In genomic region chr5:131289738-131290137, GRCh38 we compare ENCODE assay signal across 11 cellular contexts. TPM values are rescaled to one million over a fixed set of nuclear protein-coding genes. Genes with fewer than 3 reads are reported as not detected.
A peak's percentile ranks its signal among the peaks of the same experiment; 100 is the strongest.
DNase-seq lines count a peak whose midpoint lies in the region; ATAC-seq and TF ChIP-seq lines count a peak whose summit lies in the region.
"Had no signal": no experiment of that assay in that cellular context is flagged by ENCODE, and none has a peak within 500 bp of the region (broad histone marks: within the 10 kb centered on the region; RNA-seq: fewer than 3 reads in every experiment).

No MANE protein-coding gene starts in this region.

- intact Hi-C loops in head of caudate nucleus (cut with DNase I), result no loop called here

- H3K27me3 ChIP-seq in neutrophil, result no peaks in the 10 kb centered on the region

- H3K27ac Mint-ChIP-seq in T-cell, result peak overlapping the region; percentile 91 to 96

- H3K36me3 Mint-ChIP-seq in T-cell, result peaks cover 22% of the 10 kb centered on the region

- no peak overlapping the region for H3K4me3 ChIP-seq in neutrophil (ENCODE audit: low read depth in 1 of 2, low read length in 1 of 2)

- no peaks in the 10 kb centered on the region for H3K27me3 Mint-ChIP-seq in T-cell

- H3K9me3 ChIP-seq in neutrophil, result no peaks in the 10 kb centered on the region
- H3K9me3 ChIP-seq: lower lobe of right lung had no signal

- no peak for TF ChIP-seq CTCF in neutrophil (IDR thresholded peaks at IDR 0.05)

- peak overlapping the region; percentile 77 to 83 (median 77) for H3K4me3 Mint-ChIP-seq in T-cell

- CTCF ChIA-PET in T-cell (lab: Charles Lee), result interaction anchor here (0.6 to 1.3 kb wide), 7 partner anchors 8 to 92 kb away, joined by 3 to 7 read pairs (median 4); no protein-coding TSS in a partner anchor

- peak; percentile 74 to 77 for ATAC-seq in activated CD4-positive, CD25-positive, alpha-beta regulatory T cell treated with anti-CD3 and anti-CD28 coated beads, Interleukin-2, amount 50 U/mL, for 24 hours
- peak; percentile 46 for ATAC-seq in GM21723 (IDR thresholded peaks at IDR 0.05; ENCODE audit: unreplicated experiment)
- ATAC-seq in T-cell (replicated peaks in 1 of 4), result peak; percentile 43 to 70 (median 62)
- ATAC-seq in GM21576 (IDR thresholded peaks at IDR 0.05; ENCODE audit: unreplicated experiment), result no peak

- H3K27ac ChIP-seq in neutrophil, result peak overlapping the region; percentile 32
- H3K27ac ChIP-seq: 22Rv1, lower lobe of right lung had no signal

- H3K4me1 ChIP-seq in neutrophil (ENCODE audit: control insufficient read depth in 1 of 2, insufficient read depth in 1 of 2, low read depth in 1 of 2, low read length in 1 of 2), result peaks cover 0 to 7% of the 10 kb centered on the region in 2 experiments

- no peak for DNase-seq in activated CD4-positive, CD25-positive, alpha-beta regulatory T cell (lab: John Stamatoyannopoulos, UW)
- DNase-seq in T-cell (no peak), head of caudate nucleus (no peak), GM19240 (ENCODE audit: insufficient read length, low spot score) (no peak)
- DNase-seq: cortex of kidney, lower lobe of right lung had no signal

- H3K9me3 Mint-ChIP-seq in T-cell, result no peaks in the 10 kb centered on the region

- no peaks in the 10 kb centered on the region for H3K36me3 ChIP-seq in neutrophil

- POLR2A ChIA-PET in T-cell (lab: Charles Lee), result interaction anchor here (0.6 to 1.2 kb wide), 10 partner anchors 17 to 104 kb away, joined by 3 to 17 read pairs (median 4); no protein-coding TSS in a partner anchor

- peaks cover 78 to 83% (median 81%) of the 10 kb centered on the region in 3 donors for H3K4me1 Mint-ChIP-seq in T-cell

RNA-seq across cellular contexts. Expression of gene CDC42SE2, which starts 25.9 kb away (rescaled TPM):
- total RNA-seq in T-cell, result 100 to 1,000 TPM; 229 to 259 (median 238) TPM
